In the genomic region with DNA sequence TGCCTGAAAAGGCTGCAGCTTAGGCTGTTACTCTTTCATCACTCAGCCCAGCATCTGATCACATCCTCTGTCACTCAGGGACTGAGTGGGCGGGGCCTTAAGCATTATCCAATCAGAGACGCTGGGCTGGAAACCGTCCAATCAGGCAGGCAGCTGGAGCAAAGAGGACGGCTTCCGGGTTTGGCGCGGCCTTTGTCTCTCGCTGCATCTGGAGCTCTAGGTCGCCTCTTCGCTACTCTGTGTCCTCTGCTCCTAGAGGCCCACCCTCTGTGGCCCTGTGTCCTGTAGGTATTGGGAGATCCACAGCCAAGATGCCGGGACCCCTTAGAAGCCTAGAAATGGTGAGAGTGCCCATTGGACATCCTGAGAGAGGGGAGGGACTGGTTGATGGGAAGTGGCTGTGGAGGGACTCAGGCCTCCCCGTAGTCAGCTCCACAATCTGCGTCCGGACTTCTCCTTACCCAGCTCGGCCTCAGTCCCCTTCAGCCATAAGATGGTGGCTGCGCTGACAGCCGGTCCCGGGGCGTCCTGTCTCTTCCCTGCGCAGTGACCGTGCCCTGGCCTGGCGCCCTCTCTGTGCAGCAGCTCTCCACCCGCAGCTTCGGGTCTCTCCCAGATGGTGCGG, we compare ENCODE assay signal across 8 cellular contexts. TPM values are rescaled to one million over a fixed set of nuclear protein-coding genes. Genes with fewer than 3 reads are reported as not detected.
DNase-seq lines count a peak whose midpoint lies in the region; ATAC-seq and TF ChIP-seq lines count a peak whose summit lies in the region.

A gene (plus strand): TSS at position 195 of the 625 bp plus-strand sequence. CDS start 117 bp downstream, at position 312.

- no peak for TF ChIP-seq CTCF in natural killer cell (IDR thresholded peaks at IDR 0.05)

- no peaks in the 10 kb centered on the region for H3K27me3 Mint-ChIP-seq in activated T-helper 2 cell treated with anti-CD3 and anti-CD28 coated beads, Interferon-gamma antibody, Interleukin-2, Interleukin-4, amounts not matched to agents 10 μg/mL and 5 μg/mL and 100 μg/mL, durations not matched to agents 14 hours and 24 hours and 36 hours (ENCODE audit: low read depth)
- H3K27me3 Mint-ChIP-seq in natural killer cell (ENCODE audit: low read depth in 2 of 2), result no peaks in the 10 kb centered on the region
- H3K27me3 Mint-ChIP-seq in stimulated activated memory B cell treated with anti-CD40 and anti-IgM and Interleukin-4, amounts not matched to agents 10 μg/mL and 1 μg/mL and 100 μg/mL, for 72 hours, result no peaks in the 10 kb centered on the region

- peaks cover 53% of the 10 kb centered on the region for H3K36me3 Mint-ChIP-seq in activated T-helper 2 cell treated with anti-CD3 and anti-CD28 coated beads, Interferon-gamma antibody, Interleukin-2, Interleukin-4, amounts not matched to agents 10 μg/mL and 5 μg/mL and 100 μg/mL, durations not matched to agents 14 hours and 24 hours and 36 hours (ENCODE audit: low read depth)
- no peaks in the 10 kb centered on the region for H3K36me3 Mint-ChIP-seq in natural killer cell
- peaks cover 32% of the 10 kb centered on the region for H3K36me3 Mint-ChIP-seq in stimulated activated memory B cell treated with anti-CD40 and anti-IgM and Interleukin-4, amounts not matched to agents 10 μg/mL and 1 μg/mL and 100 μg/mL, for 72 hours

- intact Hi-C loops in activated T-helper 2 cell treated with anti-CD3 and anti-CD28 coated beads, Interferon-gamma antibody, Interleukin-2, Interleukin-4, amounts not matched to agents 10 μg/mL and 5 μg/mL and 100 μg/mL, durations not matched to agents 14 hours and 24 hours and 36 hours (cut with micrococcal nuclease), result loop anchor here (1.0 kb wide), 1 partner anchor 71 kb away; no protein-coding TSS in a partner anchor
- intact Hi-C loops in natural killer cell (cut with micrococcal nuclease), result loop anchor here (5.0 kb wide), 1 partner anchor 90 kb away; a partner anchor contains a TSS

- ATAC-seq in GM18498 (IDR thresholded peaks at IDR 0.05; ENCODE audit: unreplicated experiment), result peak; percentile 92
- peak; percentile 90 for ATAC-seq in HG02970 (IDR thresholded peaks at IDR 0.05; ENCODE audit: low FRiP score, unreplicated experiment)
- peak; percentile 96 to 99 (median 98) for ATAC-seq in natural killer cell
- peak; percentile 99 for ATAC-seq in stimulated activated memory B cell treated with anti-CD40 and anti-IgM and Interleukin-4, amounts not matched to agents 10 μg/mL and 1 μg/mL and 100 μg/mL, for 72 hours
- ATAC-seq in GM18858 (IDR thresholded peaks at IDR 0.05; ENCODE audit: unreplicated experiment), result no peak

- peak within 1 kb of the TSS; percentile 96 for H3K4me3 Mint-ChIP-seq in activated T-helper 2 cell treated with anti-CD3 and anti-CD28 coated beads, Interferon-gamma antibody, Interleukin-2, Interleukin-4, amounts not matched to agents 10 μg/mL and 5 μg/mL and 100 μg/mL, durations not matched to agents 14 hours and 24 hours and 36 hours (ENCODE audit: low read depth)
- peak within 1 kb of the TSS; percentile 94 for H3K4me3 Mint-ChIP-seq in natural killer cell
- H3K4me3 Mint-ChIP-seq in stimulated activated memory B cell treated with anti-CD40 and anti-IgM and Interleukin-4, amounts not matched to agents 10 μg/mL and 1 μg/mL and 100 μg/mL, for 72 hours, result peak within 1 kb of the TSS; percentile 99

- H3K27ac Mint-ChIP-seq in activated T-helper 2 cell treated with anti-CD3 and anti-CD28 coated beads, Interferon-gamma antibody, Interleukin-2, Interleukin-4, amounts not matched to agents 10 μg/mL and 5 μg/mL and 100 μg/mL, durations not matched to agents 14 hours and 24 hours and 36 hours, result peak within 1 kb of the TSS; percentile 93
- H3K27ac Mint-ChIP-seq in natural killer cell, result peak within 1 kb of the TSS; percentile 89 to 94
- H3K27ac Mint-ChIP-seq in stimulated activated memory B cell treated with anti-CD40 and anti-IgM and Interleukin-4, amounts not matched to agents 10 μg/mL and 1 μg/mL and 100 μg/mL, for 72 hours, result peak within 1 kb of the TSS; percentile 90

- peaks cover 2% of the 10 kb centered on the region for H3K4me1 Mint-ChIP-seq in activated T-helper 2 cell treated with anti-CD3 and anti-CD28 coated beads, Interferon-gamma antibody, Interleukin-2, Interleukin-4, amounts not matched to agents 10 μg/mL and 5 μg/mL and 100 μg/mL, durations not matched to agents 14 hours and 24 hours and 36 hours (ENCODE audit: low read depth)
- H3K4me1 Mint-ChIP-seq in natural killer cell, result peaks cover 14 to 36% of the 10 kb centered on the region in 2 donors
- peaks cover 29% of the 10 kb centered on the region for H3K4me1 Mint-ChIP-seq in stimulated activated memory B cell treated with anti-CD40 and anti-IgM and Interleukin-4, amounts not matched to agents 10 μg/mL and 1 μg/mL and 100 μg/mL, for 72 hours

- DNase-seq in OCI-M1 (lab: John Stamatoyannopoulos, UW) (peak; percentile 99), fibroblast of the conjunctiva (ENCODE audit: low read depth) (peak; percentile 96), natural killer cell (peak; percentile 94)
- peak; percentile 82 for DNase-seq in activated T-helper 2 cell treated with anti-CD3 and anti-CD28 coated beads, Interferon-gamma antibody, Interleukin-2, Interleukin-4, amounts not matched to agents 10 μg/mL and 5 μg/mL and 100 μg/mL, durations not matched to agents 14 hours and 24 hours and 36 hours (ENCODE audit: low spot score)

- peaks cover 64% of the 10 kb centered on the region for H3K9me3 Mint-ChIP-seq in activated T-helper 2 cell treated with anti-CD3 and anti-CD28 coated beads, Interferon-gamma antibody, Interleukin-2, Interleukin-4, amounts not matched to agents 10 μg/mL and 5 μg/mL and 100 μg/mL, durations not matched to agents 14 hours and 24 hours and 36 hours
- H3K9me3 Mint-ChIP-seq in natural killer cell, result no peaks in the 10 kb centered on the region
- peaks cover 12% of the 10 kb centered on the region for H3K9me3 Mint-ChIP-seq in stimulated activated memory B cell treated with anti-CD40 and anti-IgM and Interleukin-4, amounts not matched to agents 10 μg/mL and 1 μg/mL and 100 μg/mL, for 72 hours

RNA-seq across cellular contexts. Expression of the gene that starts here (rescaled TPM):
- 3.9 and 4.2 TPM in 2 replicates for total RNA-seq in activated T-helper 2 cell treated with anti-CD3 and anti-CD28 coated beads, Interferon-gamma antibody, Interleukin-2, Interleukin-4, amounts not matched to agents 10 μg/mL and 5 μg/mL and 100 μg/mL, durations not matched to agents 14 hours and 24 hours and 36 hours
- 1 to 10 TPM; 3.4 to 6.8 (median 4.8) TPM for total RNA-seq in natural killer cell
